ENCODE assay signal across 19 cellular contexts in the genomic region with DNA sequence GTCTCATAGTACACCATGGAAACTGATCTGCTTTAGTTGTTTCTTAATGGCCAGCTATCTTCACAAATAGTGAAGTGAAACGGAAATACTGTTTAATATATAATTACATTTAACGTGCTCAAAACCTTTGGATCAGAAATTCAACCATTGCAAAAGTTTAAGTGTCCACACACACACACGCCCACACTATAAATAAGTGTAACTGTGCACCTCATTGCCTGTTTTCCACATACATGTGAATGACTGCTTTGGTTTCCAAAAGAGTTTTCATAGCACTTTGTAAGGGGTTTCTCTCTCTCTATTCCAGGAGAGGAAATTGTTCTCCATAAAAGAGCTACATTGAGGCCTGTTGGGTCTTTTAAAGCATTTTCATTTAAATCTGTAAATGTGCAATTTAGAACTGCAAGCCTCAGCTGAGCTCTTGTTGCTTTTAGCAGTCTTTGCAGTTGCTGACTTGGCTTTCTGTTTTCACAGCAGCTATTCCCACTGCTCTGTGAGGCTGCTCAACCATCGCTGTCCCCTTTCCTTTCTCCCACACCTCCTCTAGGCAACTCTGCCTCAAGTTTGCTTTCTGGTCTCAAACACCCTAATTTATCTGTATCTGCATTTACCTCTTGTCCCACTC.
DNase-seq lines count a peak whose midpoint lies in the region; ATAC-seq, FAIRE-seq and TF ChIP-seq lines count a peak whose summit lies in the region.
"Had no signal": no experiment of that assay in that cellular context is flagged by ENCODE, and none has a peak within 500 bp of the region (broad histone marks: within the 10 kb centered on the region; RNA-seq: fewer than 3 reads in every experiment).

No MANE protein-coding gene starts in this region.

- FAIRE-seq in GM12891 (lab: Jason Lieb, UNC): peak; percentile 43
- FAIRE-seq: endothelial cell of umbilical vein, urothelium cell line had no signal

- TF ChIP-seq POLR2A in GM12891 (IDR thresholded peaks at IDR 0.05; ENCODE audit: low read depth, low read length): no peak

- peak; percentile 23 to 34 for ATAC-seq in left cardiac atrium
- no peak for ATAC-seq in GM21619 (IDR thresholded peaks at IDR 0.05; ENCODE audit: unreplicated experiment)
- ATAC-seq: activated CD8-positive, alpha-beta memory T cell treated with anti-CD3 and anti-CD28 coated beads, Interleukin-2, amount 10 ng/mL, durations not matched to agents 7 days and 5 days; gastroesophageal sphincter; natural killer cell treated with Interleukin-12 subunit alpha and Interleukin-12 subunit beta and Interleukin-15 and Interleukin-18, amount 100 ng/mL, for 72 hours had no signal

- intact Hi-C loops in left cardiac atrium (cut with DNase I): loop anchor here in 1 of 2 donors (5.0 kb wide), 1 partner anchor 465 kb away; no protein-coding TSS in a partner anchor

- DNase-seq in GM12891 (ENCODE audit: insufficient read length, low spot score) (no peak), astrocyte of the hippocampus (ENCODE audit: low read depth, low spot score) (peak; percentile 22), left cardiac atrium (no peak), pons (ENCODE audit: low spot score) (peak; percentile 34), NCI-H1694 (lab: John Stamatoyannopoulos, UW) (no peak), mesenteric fat pad (ENCODE audit: low spot score) (no peak), NCI-H146 (lab: John Stamatoyannopoulos, UW) (no peak)
- DNase-seq: activated CD8-positive, alpha-beta memory T cell treated with anti-CD3 and anti-CD28 coated beads, Interleukin-2, amount 10 ng/mL, durations not matched to agents 7 days and 5 days; amniotic stem cell; CD8-positive, alpha-beta memory T cell; DND-41; NCI-H2029; NCI-H524; retina had no signal

TF ChIP-seq in GM12891, 5 proteins besides CTCF, POLR2A, EP300 and RAD21:
- no peak for TF ChIP-seq TAF1 (IDR thresholded peaks at IDR 0.05; ENCODE audit: low read depth, low read length)
- TF ChIP-seq POLR2AphosphoS5 (IDR thresholded peaks at IDR 0.05; ENCODE audit: low read depth, low read length): no peak
- TF ChIP-seq POU2F2 (IDR thresholded peaks at IDR 0.05; ENCODE audit: low read depth, low read length): no peak
- TF ChIP-seq SPI1 (IDR thresholded peaks at IDR 0.05; ENCODE audit: low read depth, low read length): no peak
- TF ChIP-seq PAX5 (IDR thresholded peaks at IDR 0.05; ENCODE audit: insufficient read depth, low read length, severe bottlenecking): no peak
TF ChIP-seq in GM12891: peak in this region for 0.

Comparison
In these comparisons a context has a peak if more than half of its experiments do, and no peak if none do; other contexts are left out.
1. DNase-seq: peak in astrocyte of the hippocampus (single experiment) and pons (single experiment); none in GM12891 (single experiment), left cardiac atrium (single experiment), NCI-H1694 (single experiment), mesenteric fat pad (single experiment) and NCI-H146 (single experiment).